Comparison of ENCODE assay signal across 8 cellular contexts in the genomic region with DNA sequence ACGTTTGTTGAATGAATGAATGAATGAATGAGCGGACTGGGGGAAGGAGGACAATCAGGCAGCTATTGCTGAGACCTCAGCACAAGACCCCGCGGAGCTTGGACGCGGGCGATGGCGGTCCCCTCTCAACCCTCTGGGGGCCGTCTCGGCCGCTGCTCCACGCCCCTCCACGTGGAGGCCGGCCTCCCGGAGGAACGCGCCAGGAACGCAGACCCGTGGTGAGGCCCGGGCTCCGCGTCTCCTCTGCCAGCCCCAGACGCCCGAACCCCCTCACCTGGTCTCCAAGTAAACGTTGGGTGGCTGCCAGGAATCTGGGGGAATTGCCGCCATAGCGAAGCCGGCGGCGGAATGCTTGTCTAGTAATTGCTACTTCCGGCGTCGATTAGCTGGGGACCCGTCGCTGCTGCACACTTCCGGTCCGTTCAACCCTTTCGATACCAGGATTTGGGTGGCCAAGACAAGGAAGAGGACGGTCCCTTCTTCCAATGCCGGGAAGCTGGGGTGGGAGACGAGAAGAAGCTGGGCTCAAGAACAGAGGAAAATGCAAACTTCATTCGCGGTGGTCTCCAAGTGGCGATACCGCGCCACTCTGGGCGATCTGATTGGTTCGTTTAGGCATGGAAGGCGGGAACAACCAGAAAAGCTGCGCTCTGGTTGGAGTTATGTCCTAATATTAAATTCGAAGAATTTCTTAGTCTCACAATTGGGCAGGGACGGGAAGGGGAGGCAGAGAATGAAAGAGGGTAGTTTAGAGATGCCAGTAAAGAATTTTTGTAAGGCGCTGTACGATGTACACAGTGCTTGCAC. TPM values are rescaled to one million over a fixed set of nuclear protein-coding genes. Genes with fewer than 3 reads are reported as not detected.
DNase-seq lines count a peak whose midpoint lies in the region; ATAC-seq and TF ChIP-seq lines count a peak whose summit lies in the region.

A gene (minus strand): TSS at position 361 of the 807 bp plus-strand sequence. CDS start 31 bp downstream, at position 330.

- H3K4me1 ChIP-seq in mucosa of descending colon (ENCODE audit: low read depth) = peaks cover 8% of the 10 kb centered on the region

- peak within 1 kb of the TSS; percentile 81 for H3K27ac ChIP-seq in epithelial cell of prostate

- DNase-seq in D341Med (ENCODE audit: low spot score) = peak; percentile 92
- DNase-seq in HuH-7.5 (ENCODE audit: low spot score) = peak; percentile 70
- DNase-seq in OCI-M2 (lab: John Stamatoyannopoulos, UW; ENCODE audit: unreplicated experiment) = peak; percentile 78
- DNase-seq in activated T-cell treated with anti-CD3 and anti-CD28 coated beads for 4 hours = peak; percentile 74
- DNase-seq in epithelial cell of prostate (ENCODE audit: low read depth, low spot score) = peak; percentile 37
- DNase-seq in mucosa of descending colon = peak; percentile 84 to 87 (median 86)
- DNase-seq in stimulated activated CD8-positive, alpha-beta memory T cell treated with anti-CD3 and anti-CD28 coated beads, Interleukin-4, amount 100 ng/mL, for 24 hours (ENCODE audit: low read depth) = peak; percentile 61

- H3K36me3 ChIP-seq in mucosa of descending colon (ENCODE audit: low read depth) = no peaks in the 10 kb centered on the region

- TF ChIP-seq CTCF in mucosa of descending colon (IDR thresholded peaks at IDR 0.05) = no peak

- H3K9me3 ChIP-seq in mucosa of descending colon = no peaks in the 10 kb centered on the region

- intact Hi-C loops in mucosa of descending colon (cut with DNase I, micrococcal nuclease) = no loop called here

- H3K4me3 ChIP-seq in mucosa of descending colon = peak within 1 kb of the TSS; percentile 58

- peak; percentile 84 for ATAC-seq in GM21447 (IDR thresholded peaks at IDR 0.05; ENCODE audit: unreplicated experiment)
- ATAC-seq in mucosa of descending colon = peak; percentile 92

RNA-seq across cellular contexts. Expression of the gene that starts here (rescaled TPM):
- total RNA-seq in mucosa of descending colon = 10 to 100 TPM in 2 of 3 donors, 1 to 10 TPM in 1; 7.2 to 14.2 (median 10.5) TPM

Comparison
In these comparisons a context has a peak if more than half of its experiments do, and no peak if none do; other contexts are left out.
1. Peak in every context shown above with its lines: DNase-seq, ATAC-seq, H3K4me3 ChIP-seq and H3K27ac ChIP-seq.
2. DNase-seq: peak in every context shown above with its lines; median percentile 92 in D341Med; 86 in mucosa of descending colon; 78 in OCI-M2; 74 in activated T-cell treated with anti-CD3 and anti-CD28 coated beads for 4 hours; 70 in HuH-7.5; 61 in stimulated activated CD8-positive, alpha-beta memory T cell treated with anti-CD3 and anti-CD28 coated beads, Interleukin-4, amount 100 ng/mL, for 24 hours; 37 in epithelial cell of prostate.